Comparison of ENCODE assay signal across 17 cellular contexts in the genomic region with DNA sequence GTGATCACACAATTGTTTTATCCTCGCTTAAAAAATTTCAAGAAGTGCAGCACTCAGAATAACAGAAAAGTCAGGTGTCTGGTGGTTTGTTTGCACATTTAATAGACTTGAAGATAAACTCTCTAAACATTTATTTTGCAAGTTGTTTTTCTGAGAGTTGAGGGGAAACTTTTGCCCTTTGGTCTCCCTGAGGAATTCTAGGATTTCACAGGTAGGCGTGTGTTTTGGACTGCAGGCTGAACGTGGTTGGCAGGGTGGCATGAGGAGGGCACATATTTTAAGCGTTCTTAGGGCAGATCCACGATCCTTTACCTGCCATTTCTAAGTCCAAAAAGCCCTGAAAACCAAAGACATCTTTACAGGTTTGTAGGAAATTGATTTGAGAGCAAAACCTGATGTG.
"Had no signal": no experiment of that assay in that cellular context is flagged by ENCODE, and none has a peak within 500 bp of the region (broad histone marks: within the 10 kb centered on the region; RNA-seq: fewer than 3 reads in every experiment).

No MANE protein-coding gene starts in this region.

- H3K4me1 Mint-ChIP-seq: activated naive CD8-positive, alpha-beta T cell treated with anti-CD3 and anti-CD28 coated beads, Interleukin-2, amount 10 ng/mL, durations not matched to agents 7 days and 5 days had no signal

- DNase-seq: activated CD4-positive, alpha-beta T cell treated with anti-CD3 and anti-CD28 coated beads for 1 hour; activated CD4-positive, alpha-beta T cell treated with anti-CD3 and anti-CD28 coated beads, Interleukin-2, amount 50 U/mL, for 48 hours; activated naive CD8-positive, alpha-beta T cell treated with anti-CD3 and anti-CD28 coated beads, Interleukin-2, amount 10 ng/mL, durations not matched to agents 7 days and 5 days; activated T-cell treated with anti-CD3 and anti-CD28 coated beads, Interleukin-2, amount 50 U/mL, for 72 hours; anterior cingulate cortex; foreskin keratinocyte; head of caudate nucleus; naive thymus-derived CD8-positive, alpha-beta T cell; posterior cingulate gyrus; right cardiac atrium; stimulated activated CD4-positive, alpha-beta T cell treated with anti-CD3 and anti-CD28 coated beads, Interleukin-2, amount 100 ng/mL, for 24 hours; stimulated activated naive CD4-positive, alpha-beta T cell treated with Interleukin-2 at 50 U/mL for 16 hours; uterus had no signal

- H3K4me3 ChIP-seq: lung, uterus had no signal

- H3K4me1 ChIP-seq: uterus had no signal

- FAIRE-seq: bronchial epithelial cell, islet of Langerhans had no signal

- H3K4me3 Mint-ChIP-seq: activated naive CD8-positive, alpha-beta T cell treated with anti-CD3 and anti-CD28 coated beads, Interleukin-2, amount 10 ng/mL, durations not matched to agents 7 days and 5 days; activated T-cell treated with anti-CD3 and anti-CD28 coated beads, Interleukin-2, amount 50 U/mL, for 72 hours; naive thymus-derived CD8-positive, alpha-beta T cell had no signal

- H3K9me3 ChIP-seq: neutrophil, uterus had no signal

- H3K36me3 Mint-ChIP-seq: activated naive CD8-positive, alpha-beta T cell treated with anti-CD3 and anti-CD28 coated beads, Interleukin-2, amount 10 ng/mL, durations not matched to agents 7 days and 5 days had no signal

- H3K27ac Mint-ChIP-seq: activated naive CD8-positive, alpha-beta T cell treated with anti-CD3 and anti-CD28 coated beads, Interleukin-2, amount 10 ng/mL, durations not matched to agents 7 days and 5 days; activated T-cell treated with anti-CD3 and anti-CD28 coated beads, Interleukin-2, amount 50 U/mL, for 72 hours; naive thymus-derived CD8-positive, alpha-beta T cell had no signal

- H3K27me3 ChIP-seq: foreskin keratinocyte, uterus had no signal

- H3K27me3 Mint-ChIP-seq: activated naive CD8-positive, alpha-beta T cell treated with anti-CD3 and anti-CD28 coated beads, Interleukin-2, amount 10 ng/mL, durations not matched to agents 7 days and 5 days had no signal

- H3K9me3 Mint-ChIP-seq: activated naive CD8-positive, alpha-beta T cell treated with anti-CD3 and anti-CD28 coated beads, Interleukin-2, amount 10 ng/mL, durations not matched to agents 7 days and 5 days had no signal

- H3K36me3 ChIP-seq: neutrophil, uterus had no signal

- H3K27ac ChIP-seq: neutrophil, uterus had no signal

- ATAC-seq: activated T-cell treated with anti-CD3 and anti-CD28 coated beads, Interleukin-2, amount 50 U/mL, for 72 hours; foreskin keratinocyte; naive thymus-derived CD8-positive, alpha-beta T cell had no signal
